Comparison of ENCODE assay signal across 9 cellular contexts in the genomic region with DNA sequence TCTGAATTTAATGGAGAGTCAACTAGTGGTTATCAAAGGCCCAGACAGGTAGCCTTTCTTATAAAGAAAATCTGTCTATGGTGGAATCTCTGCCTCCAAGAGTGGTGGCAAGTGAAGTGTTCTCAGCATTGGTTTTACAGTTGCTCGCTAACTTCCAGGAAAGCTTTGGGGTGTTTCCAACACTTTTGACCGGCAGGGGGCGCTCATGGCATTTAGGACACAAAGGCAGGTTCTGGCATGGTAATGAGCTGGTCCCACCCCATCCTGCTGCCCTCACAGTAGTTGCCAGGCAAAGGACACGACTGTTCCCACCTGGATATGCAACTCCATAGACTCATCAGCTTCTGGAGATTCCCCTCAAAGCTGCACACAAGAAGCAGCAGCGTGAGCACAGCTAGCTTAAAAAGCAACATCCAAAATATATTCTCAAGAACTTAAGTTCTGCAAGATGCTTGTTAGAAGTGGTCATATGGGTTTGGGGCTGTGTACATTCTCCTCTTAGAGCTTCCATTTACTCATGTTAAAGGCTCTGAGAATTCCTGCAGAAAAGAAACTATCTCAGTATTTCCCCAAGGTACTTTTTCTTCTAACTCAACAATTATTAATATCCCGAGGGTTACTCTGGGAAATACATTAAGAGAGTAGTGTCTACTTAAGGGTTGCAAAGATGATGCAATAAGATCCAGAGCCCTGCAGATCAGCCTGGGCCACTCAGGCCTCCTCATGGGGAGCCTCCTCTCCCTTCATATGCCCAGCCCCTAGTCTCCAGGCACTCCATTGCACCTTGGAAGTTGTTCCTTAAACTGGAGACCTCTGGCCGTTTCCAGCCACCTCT. TPM values are rescaled to one million over a fixed set of nuclear protein-coding genes. Genes with fewer than 3 reads are reported as not detected.
DNase-seq lines count a peak whose midpoint lies in the region; ATAC-seq and TF ChIP-seq lines count a peak whose summit lies in the region.
"Had no signal": no experiment of that assay in that cellular context is flagged by ENCODE, and none has a peak within 500 bp of the region (broad histone marks: within the 10 kb centered on the region; RNA-seq: fewer than 3 reads in every experiment).

No MANE protein-coding gene starts in this region.

- H3K9me3 Mint-ChIP-seq in endothelial cell (ENCODE audit: unreplicated experiment) = no peaks in the 10 kb centered on the region
- no peaks in the 10 kb centered on the region for H3K9me3 Mint-ChIP-seq in mesothelial cell of epicardium
- H3K9me3 Mint-ChIP-seq: T-helper 1 cell treated with Interleukin-12 subunit alpha and Interleukin-12 subunit beta and Interleukin-4 antibody, amounts not matched to agents 30 μg/mL and 1 μg/mL, for 36 hours had no signal

- H3K27me3 Mint-ChIP-seq in endothelial cell (ENCODE audit: unreplicated experiment) (peaks cover 2% of the 10 kb centered on the region), mesothelial cell of epicardium (ENCODE audit: low read depth) (peaks cover 3% of the 10 kb centered on the region)

- no peak overlapping the region for H3K4me3 Mint-ChIP-seq in endothelial cell (ENCODE audit: unreplicated experiment)
- H3K4me3 Mint-ChIP-seq in mesothelial cell of epicardium = no peak overlapping the region
- H3K4me3 Mint-ChIP-seq: T-helper 1 cell treated with Interleukin-12 subunit alpha and Interleukin-12 subunit beta and Interleukin-4 antibody, amounts not matched to agents 30 μg/mL and 1 μg/mL, for 36 hours had no signal

- DNase-seq in DMS 273 treated with DMSO at 0.1 percent for 48 hours (lab: John Stamatoyannopoulos, UW) (peak; percentile 63), HuH-7.5 (ENCODE audit: low spot score) (peak; percentile 51), NOMO-1 (lab: John Stamatoyannopoulos, UW; ENCODE audit: unreplicated experiment in 2 of 2) (peak; percentile 46 to 65), endothelial cell (ENCODE audit: low spot score) (peak; percentile 95), mesothelial cell of epicardium (ENCODE audit: low spot score in 2 of 2, unreplicated experiment in 2 of 2) (peak; percentile 80 to 93)
- peak; percentile 79 to 85 for DNase-seq in activated CD8-positive, alpha-beta memory T cell treated with anti-CD3 and anti-CD28 coated beads for 4 hours (ENCODE audit: low read depth in 2 of 2)
- DNase-seq in stimulated activated CD8-positive, alpha-beta memory T cell treated with anti-CD3 and anti-CD28 coated beads, Interleukin-4, amount 100 ng/mL, for 1 hour (ENCODE audit: low read depth in 2 of 2, low spot score in 1 of 2) = peak; percentile 91 to 99

- H3K4me1 Mint-ChIP-seq in endothelial cell (ENCODE audit: unreplicated experiment) (peaks cover 9% of the 10 kb centered on the region), mesothelial cell of epicardium (peaks cover 3% of the 10 kb centered on the region)

- TF ChIP-seq CTCF in endothelial cell (IDR thresholded peaks at IDR 0.05; ENCODE audit: unreplicated experiment) = peak; percentile 88
- TF ChIP-seq CTCF in mesothelial cell of epicardium (IDR thresholded peaks at IDR 0.05; ENCODE audit: unreplicated experiment) = peak; percentile 90

- H3K27ac Mint-ChIP-seq in endothelial cell (ENCODE audit: unreplicated experiment) = no peak overlapping the region
- no peak overlapping the region for H3K27ac Mint-ChIP-seq in mesothelial cell of epicardium
- H3K27ac Mint-ChIP-seq: T-helper 1 cell treated with Interleukin-12 subunit alpha and Interleukin-12 subunit beta and Interleukin-4 antibody, amounts not matched to agents 30 μg/mL and 1 μg/mL, for 36 hours had no signal

- no peak for ATAC-seq in HG02870 (IDR thresholded peaks at IDR 0.05; ENCODE audit: unreplicated experiment)

- H3K36me3 Mint-ChIP-seq in endothelial cell (ENCODE audit: low read depth, unreplicated experiment) (no peaks in the 10 kb centered on the region), mesothelial cell of epicardium (no peaks in the 10 kb centered on the region)

RNA-seq across cellular contexts. Expression of a gene that starts 14.8 kb away (rescaled TPM):
- total RNA-seq in endothelial cell (ENCODE audit: unreplicated experiment) = 0.08 TPM
- not detected in 3 replicates for total RNA-seq in mesothelial cell of epicardium

RNA-seq across cellular contexts. Expression of a gene that starts 20.6 kb away (rescaled TPM):
- total RNA-seq in endothelial cell (ENCODE audit: unreplicated experiment) (125 TPM), mesothelial cell of epicardium (74.4 to 81.5 TPM (median 79.7 TPM) in 3 replicates)
